17 cellular contexts compared by ENCODE assay signal in the genomic region with DNA sequence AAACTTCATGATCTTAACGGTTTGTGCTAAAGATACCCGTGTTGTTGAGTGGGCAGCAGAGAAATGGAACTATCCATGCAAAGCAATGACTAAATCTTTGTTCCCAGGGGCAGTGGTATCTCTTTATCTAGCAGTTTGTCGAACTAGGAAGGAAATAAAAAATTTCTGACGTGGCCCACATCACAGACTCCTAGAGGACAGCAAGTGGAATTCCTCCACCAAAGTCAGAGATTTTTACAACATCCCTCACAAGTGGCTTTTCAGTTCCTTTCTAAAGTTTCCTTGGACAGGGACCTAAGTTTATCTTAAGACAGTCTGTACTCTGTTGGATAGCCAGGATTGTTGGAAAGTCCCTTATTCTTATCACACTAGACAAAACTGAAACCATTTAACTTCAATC.
DNase-seq lines count a peak whose midpoint lies in the region; ATAC-seq lines count a peak whose summit lies in the region.
"Had no signal": no experiment of that assay in that cellular context is flagged by ENCODE, and none has a peak within 500 bp of the region (broad histone marks: within the 10 kb centered on the region; RNA-seq: fewer than 3 reads in every experiment).

No MANE protein-coding gene starts in this region.

- H3K27ac ChIP-seq in right cardiac atrium (ENCODE audit: low read length): peak overlapping the region; percentile 81
- peak overlapping the region; percentile 49 for H3K27ac ChIP-seq in skeletal muscle tissue (ENCODE audit: low read depth, low read length)
- H3K27ac ChIP-seq: 22Rv1 had no signal

- H3K9ac ChIP-seq in skeletal muscle tissue (ENCODE audit: low read depth in 1 of 3, low read length in 3 of 3): no peak overlapping the region

- H3K27me3 ChIP-seq in right cardiac atrium (ENCODE audit: control insufficient read depth, insufficient read depth) (no peaks in the 10 kb centered on the region), skeletal muscle tissue (ENCODE audit: control insufficient read depth in 3 of 3, insufficient read depth in 3 of 3, low read length in 3 of 3) (no peaks in the 10 kb centered on the region)
- H3K27me3 ChIP-seq: pancreas had no signal

- intact Hi-C loops in Right ventricle myocardium inferior (cut with DNase I) (no loop called here), cardiac septum (cut with DNase I) (no loop called here), right cardiac atrium (cut with DNase I) (no loop called here)

- peak overlapping the region; percentile 2 for H3K4me3 ChIP-seq in right cardiac atrium (ENCODE audit: low read length)
- H3K4me3 ChIP-seq in skeletal muscle tissue (ENCODE audit: low read length in 3 of 3): no peak overlapping the region
- H3K4me3 ChIP-seq: pancreas had no signal

- 25% methylated on average over 4 of the region's 4 CpGs for WGBS in right cardiac atrium

- H3K36me3 ChIP-seq in skeletal muscle tissue (ENCODE audit: control insufficient read depth in 3 of 3, insufficient read depth in 3 of 3, low read length in 3 of 3): no peaks in the 10 kb centered on the region
- H3K36me3 ChIP-seq: pancreas had no signal

- H3K4me1 ChIP-seq in right cardiac atrium (ENCODE audit: control insufficient read depth, insufficient read depth, low read length) (peaks cover 5% of the 10 kb centered on the region), skeletal muscle tissue (ENCODE audit: control insufficient read depth in 3 of 3, insufficient read depth in 3 of 3, low read length in 3 of 3) (no peaks in the 10 kb centered on the region)

- no peaks in the 10 kb centered on the region for H3K9me3 ChIP-seq in right cardiac atrium (ENCODE audit: control insufficient read depth, low read length)
- no peaks in the 10 kb centered on the region for H3K9me3 ChIP-seq in skeletal muscle tissue (ENCODE audit: control insufficient read depth in 3 of 3, low read length in 3 of 3)
- H3K9me3 ChIP-seq: pancreas had no signal

- ATAC-seq in Right ventricle myocardium inferior (peak; percentile 80), right cardiac atrium (peak; percentile 74 to 75), GM21381 (IDR thresholded peaks at IDR 0.05; ENCODE audit: unreplicated experiment) (no peak), GM18868 (IDR thresholded peaks at IDR 0.05; ENCODE audit: unreplicated experiment) (no peak)

- DNase-seq in Right ventricle myocardium inferior (ENCODE audit: missing footprints) (no peak), cardiac septum (ENCODE audit: low spot score) (no peak), right cardiac atrium (no peak), DMS114 treated with DMSO at 0.1 percent for 48 hours (lab: John Stamatoyannopoulos, UW; ENCODE audit: unreplicated experiment) (no peak), HPDE6-E6E7 (ENCODE audit: extremely low spot score) (no peak)
- DNase-seq: activated naive CD4-positive, alpha-beta T cell treated with anti-CD3 and anti-CD28 coated beads, Interleukin-2, amount 10 ng/mL, durations not matched to agents 7 days and 5 days; DMS79 treated with DMSO at 0.1 percent for 48 hours; endodermal cell; NCI-H187 treated with DMSO at 0.1 percent for 48 hours; NCI-H524 treated with DMSO at 0.1 percent for 48 hours; pancreas; stimulated activated naive CD4-positive, alpha-beta T cell; T-helper 9 cell had no signal

Comparison
In these comparisons a context has a peak if more than half of its experiments do, and no peak if none do; other contexts are left out.
1. ATAC-seq: peak in Right ventricle myocardium inferior (single experiment) and right cardiac atrium (2 of 2); none in GM21381 (single experiment) and GM18868 (single experiment).